1 cellular context compared by ENCODE assay signal in genomic region chr17:1485748-1486376, GRCh38.
TF ChIP-seq lines count a peak whose summit lies in the region.

No MANE protein-coding gene starts in this region.

TF ChIP-seq in GM12878, 131 proteins besides CTCF, POLR2A, EP300 and RAD21 (continued from another document):
- no peak for TF ChIP-seq YBX1 (IDR thresholded peaks at IDR 0.05)
- no peak for TF ChIP-seq ZZZ3 (IDR thresholded peaks at IDR 0.05; ENCODE audit: control insufficient read depth, insufficient read length, low read depth)
- no peak for TF ChIP-seq POU2F2 (IDR thresholded peaks at IDR 0.05; ENCODE audit: borderline replicate concordance, low read depth, low read length)
- TF ChIP-seq CEBPB (IDR thresholded peaks at IDR 0.05; ENCODE audit: borderline replicate concordance in 1 of 2, low read depth in 2 of 2, low read length in 2 of 2): no peak
- no peak for TF ChIP-seq SP1 (IDR thresholded peaks at IDR 0.05; ENCODE audit: low read depth, low read length)
- TF ChIP-seq PRDM15 (CRISPR knock-in tag; IDR thresholded peaks at IDR 0.05): no peak
- peak; percentile 73 for TF ChIP-seq GATAD2B (conservative IDR thresholded peaks at IDR 0.05; ENCODE audit: low read depth)
- peak; percentile 58 to 67 for TF ChIP-seq IKZF2 (IDR thresholded peaks at IDR 0.05)
- no peak for TF ChIP-seq ZBTB33 (IDR thresholded peaks at IDR 0.05)
- no peak for TF ChIP-seq SREBF2 (IDR thresholded peaks at IDR 0.05; ENCODE audit: low read length)
- TF ChIP-seq POLR2AphosphoS5 (IDR thresholded peaks at IDR 0.05; ENCODE audit: low read length): 0 out of 2 replicates have a peak, but pooled peaks have one; percentile 30
- no peak for TF ChIP-seq RELB (IDR thresholded peaks at IDR 0.05; ENCODE audit: low read depth)
- TF ChIP-seq USF2 (IDR thresholded peaks at IDR 0.05; ENCODE audit: borderline replicate concordance, low read depth, low read length): no peak
- no peak for TF ChIP-seq HDAC6 (IDR thresholded peaks at IDR 0.05; ENCODE audit: unreplicated experiment)
- TF ChIP-seq EED (IDR thresholded peaks at IDR 0.05; ENCODE audit: low read depth): peak; percentile 72; the same call in 1 of the 2 replicates
- TF ChIP-seq DPF2 (IDR thresholded peaks at IDR 0.05): peak; percentile 24
- no peak for TF ChIP-seq LARP7 (IDR thresholded peaks at IDR 0.05)
- no peak for TF ChIP-seq HDAC2 (IDR thresholded peaks at IDR 0.05)
- TF ChIP-seq POLR2AphosphoS2 (IDR thresholded peaks at IDR 0.05; ENCODE audit: low read depth, low read length): no peak
- no peak for TF ChIP-seq NRF1 (conservative IDR thresholded peaks at IDR 0.05; ENCODE audit: low read depth, low read length)
- no peak for TF ChIP-seq PML (IDR thresholded peaks at IDR 0.05; ENCODE audit: low read length)
- TF ChIP-seq NFXL1 (IDR thresholded peaks at IDR 0.05; ENCODE audit: borderline replicate concordance): no peak
- TF ChIP-seq ZBTB11 (CRISPR knock-in tag; IDR thresholded peaks at IDR 0.05): no peak
- TF ChIP-seq FOXM1 (IDR thresholded peaks at IDR 0.05; ENCODE audit: low read depth, low read length): no peak
- TF ChIP-seq USF1 (IDR thresholded peaks at IDR 0.05; ENCODE audit: borderline replicate concordance, extremely low read length, insufficient read depth, low read depth, low read length): no peak
- peak; percentile 8 for TF ChIP-seq MEF2B (IDR thresholded peaks at IDR 0.05; ENCODE audit: partially characterized antibody, poor library complexity, severe bottlenecking)
- TF ChIP-seq TAF1 (IDR thresholded peaks at IDR 0.05; ENCODE audit: borderline replicate concordance, low read depth, low read length): peak; percentile 54; the same call in 1 of the 2 replicates
- TF ChIP-seq CREB1 (IDR thresholded peaks at IDR 0.05; ENCODE audit: low read depth): 0 out of 2 replicates have a peak, but pooled peaks have one; percentile 16
- TF ChIP-seq FOXK2 (IDR thresholded peaks at IDR 0.05): no peak
- no peak for TF ChIP-seq CREM (IDR thresholded peaks at IDR 0.05; ENCODE audit: low read depth)
- no peak for TF ChIP-seq MTA3 (IDR thresholded peaks at IDR 0.05; ENCODE audit: borderline replicate concordance, low read length)
- TF ChIP-seq RB1 (IDR thresholded peaks at IDR 0.05; ENCODE audit: borderline replicate concordance): no peak; the same call in 1 of the 2 replicates
- no peak for TF ChIP-seq SMAD5 (IDR thresholded peaks at IDR 0.05; ENCODE audit: low read depth)
- TF ChIP-seq SMARCA5 (IDR thresholded peaks at IDR 0.05): no peak; the same call in 1 of the 2 replicates
- no peak for TF ChIP-seq CBX3 (IDR thresholded peaks at IDR 0.05; ENCODE audit: borderline replicate concordance, low read depth)
- TF ChIP-seq CHD4 (IDR thresholded peaks at IDR 0.05): no peak
- TF ChIP-seq ELK1 (IDR thresholded peaks at IDR 0.05; ENCODE audit: low read depth, low read length): 0 out of 2 replicates have a peak, but pooled peaks have one; percentile 19
- no peak for TF ChIP-seq SMAD1 (IDR thresholded peaks at IDR 0.05; ENCODE audit: low read depth, partially characterized antibody)
- TF ChIP-seq FOS (IDR thresholded peaks at IDR 0.05; ENCODE audit: borderline replicate concordance, extremely low read depth, insufficient read length): no peak
- no peak for TF ChIP-seq RCOR1 (conservative IDR thresholded peaks at IDR 0.05; ENCODE audit: low read depth, low read length)
